1 cellular context compared by ENCODE assay signal in the genomic region with DNA sequence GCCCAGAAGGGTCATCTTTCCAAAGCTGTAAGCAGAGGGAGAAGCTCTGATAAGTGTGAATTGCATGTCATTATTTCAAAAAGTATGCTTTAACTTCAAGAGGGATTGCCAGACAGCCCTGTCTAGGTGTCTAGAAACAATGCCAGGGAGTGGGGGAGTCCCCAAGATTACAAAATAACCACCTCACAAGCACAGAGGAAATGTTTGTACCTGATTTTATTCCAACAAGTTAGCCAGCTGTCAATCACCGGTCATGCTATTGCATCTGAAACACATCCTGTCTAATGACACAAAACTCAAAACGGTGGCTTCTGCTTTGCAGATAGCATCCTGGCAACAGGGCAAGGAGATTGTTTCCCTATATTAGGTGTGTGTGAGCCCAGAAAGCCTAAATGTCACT.
TF ChIP-seq lines count a peak whose summit lies in the region.

No MANE protein-coding gene starts in this region.

TF ChIP-seq in HepG2, 621 proteins besides CTCF, POLR2A, EP300 and RAD21:
- TF ChIP-seq, protein P1, sequence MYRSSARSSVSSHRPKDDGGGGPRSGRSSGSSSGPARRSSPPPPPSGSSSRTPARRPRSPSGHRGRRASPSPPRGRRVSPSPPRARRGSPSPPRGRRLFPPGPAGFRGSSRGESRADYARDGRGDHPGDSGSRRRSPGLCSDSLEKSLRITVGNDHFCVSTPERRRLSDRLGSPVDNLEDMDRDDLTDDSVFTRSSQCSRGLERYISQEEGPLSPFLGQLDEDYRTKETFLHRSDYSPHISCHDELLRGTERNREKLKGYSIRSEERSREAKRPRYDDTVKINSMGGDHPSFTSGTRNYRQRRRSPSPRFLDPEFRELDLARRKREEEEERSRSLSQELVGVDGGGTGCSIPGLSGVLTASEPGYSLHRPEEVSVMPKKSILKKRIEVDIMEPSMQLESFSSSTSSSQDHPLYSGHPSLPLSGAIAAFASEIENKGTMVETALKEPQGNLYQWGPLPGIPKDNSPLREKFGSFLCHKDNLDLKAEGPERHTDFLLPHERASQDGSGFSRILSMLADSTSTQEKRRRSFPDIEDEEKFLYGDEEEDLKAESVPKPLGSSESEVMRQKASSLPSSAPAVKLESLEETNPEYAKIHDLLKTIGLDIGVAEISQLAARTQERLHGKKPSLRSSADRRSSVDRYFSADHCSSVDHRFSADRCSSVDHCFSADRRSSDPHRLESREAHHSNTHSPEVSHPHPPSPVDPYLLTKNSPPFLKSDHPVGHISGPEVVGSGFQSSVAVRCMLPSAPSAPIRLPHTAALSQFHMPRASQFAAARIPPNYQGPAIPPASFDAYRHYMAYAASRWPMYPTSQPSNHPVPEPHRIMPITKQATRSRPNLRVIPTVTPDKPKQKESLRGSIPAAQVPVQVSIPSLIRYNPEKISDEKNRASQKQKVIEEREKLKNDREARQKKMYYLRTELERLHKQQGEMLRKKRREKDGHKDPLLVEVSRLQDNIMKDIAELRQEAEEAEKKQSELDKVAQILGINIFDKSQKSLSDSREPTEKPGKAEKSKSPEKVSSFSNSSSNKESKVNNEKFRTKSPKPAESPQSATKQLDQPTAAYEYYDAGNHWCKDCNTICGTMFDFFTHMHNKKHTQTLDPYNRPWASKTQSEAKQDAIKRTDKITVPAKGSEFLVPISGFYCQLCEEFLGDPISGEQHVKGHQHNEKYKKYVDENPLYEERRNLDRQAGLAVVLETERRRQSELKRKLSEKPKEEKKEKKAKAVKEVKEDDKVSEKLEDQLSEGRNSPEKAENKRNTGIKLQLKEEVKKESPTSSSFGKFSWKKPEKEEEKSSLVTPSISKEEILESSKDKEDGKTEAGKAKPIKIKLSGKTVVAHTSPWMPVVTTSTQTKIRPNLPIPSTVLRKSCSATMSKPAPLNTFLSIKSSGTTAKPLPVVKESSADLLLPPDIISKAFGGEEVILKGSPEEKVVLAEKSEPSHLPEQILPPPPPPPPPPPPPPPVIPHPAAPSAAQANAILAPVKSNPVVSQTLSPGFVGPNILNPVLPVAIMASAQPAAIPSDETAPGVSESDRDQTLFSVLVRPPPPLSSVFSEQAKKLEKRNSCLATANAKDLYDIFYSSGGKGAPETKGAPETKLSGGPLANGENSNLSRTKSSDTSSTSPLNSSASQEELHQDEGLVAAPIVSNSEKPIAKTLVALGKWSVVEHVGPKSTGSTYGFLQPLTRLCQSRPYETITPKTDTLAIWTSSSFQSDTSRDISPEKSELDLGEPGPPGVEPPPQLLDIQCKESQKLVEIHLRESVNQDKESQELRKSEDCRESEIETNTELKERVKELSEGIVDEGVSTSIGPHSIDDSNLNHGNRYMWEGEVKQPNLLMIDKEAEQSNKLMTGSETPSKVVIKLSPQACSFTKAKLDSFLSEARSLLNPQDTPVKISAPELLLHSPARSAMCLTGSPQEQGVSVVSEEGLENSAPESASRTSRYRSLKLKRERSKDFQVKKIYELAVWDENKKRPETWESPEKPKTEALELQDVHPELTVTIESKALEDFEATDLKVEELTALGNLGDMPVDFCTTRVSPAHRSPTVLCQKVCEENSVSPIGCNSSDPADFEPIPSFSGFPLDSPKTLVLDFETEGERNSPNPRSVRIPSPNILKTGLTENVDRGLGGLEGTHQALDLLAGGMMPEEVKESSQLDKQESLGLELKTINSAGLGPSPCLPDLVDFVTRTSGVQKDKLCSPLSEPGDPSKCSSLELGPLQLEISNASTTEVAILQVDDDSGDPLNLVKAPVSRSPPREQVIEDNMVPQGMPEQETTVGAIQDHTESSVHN (CRISPR knock-in tag; IDR thresholded peaks at IDR 0.05): no peak
- TF ChIP-seq, protein P2, sequence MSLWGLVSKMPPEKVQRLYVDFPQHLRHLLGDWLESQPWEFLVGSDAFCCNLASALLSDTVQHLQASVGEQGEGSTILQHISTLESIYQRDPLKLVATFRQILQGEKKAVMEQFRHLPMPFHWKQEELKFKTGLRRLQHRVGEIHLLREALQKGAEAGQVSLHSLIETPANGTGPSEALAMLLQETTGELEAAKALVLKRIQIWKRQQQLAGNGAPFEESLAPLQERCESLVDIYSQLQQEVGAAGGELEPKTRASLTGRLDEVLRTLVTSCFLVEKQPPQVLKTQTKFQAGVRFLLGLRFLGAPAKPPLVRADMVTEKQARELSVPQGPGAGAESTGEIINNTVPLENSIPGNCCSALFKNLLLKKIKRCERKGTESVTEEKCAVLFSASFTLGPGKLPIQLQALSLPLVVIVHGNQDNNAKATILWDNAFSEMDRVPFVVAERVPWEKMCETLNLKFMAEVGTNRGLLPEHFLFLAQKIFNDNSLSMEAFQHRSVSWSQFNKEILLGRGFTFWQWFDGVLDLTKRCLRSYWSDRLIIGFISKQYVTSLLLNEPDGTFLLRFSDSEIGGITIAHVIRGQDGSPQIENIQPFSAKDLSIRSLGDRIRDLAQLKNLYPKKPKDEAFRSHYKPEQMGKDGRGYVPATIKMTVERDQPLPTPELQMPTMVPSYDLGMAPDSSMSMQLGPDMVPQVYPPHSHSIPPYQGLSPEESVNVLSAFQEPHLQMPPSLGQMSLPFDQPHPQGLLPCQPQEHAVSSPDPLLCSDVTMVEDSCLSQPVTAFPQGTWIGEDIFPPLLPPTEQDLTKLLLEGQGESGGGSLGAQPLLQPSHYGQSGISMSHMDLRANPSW (CRISPR knock-in tag; IDR thresholded peaks at IDR 0.05; ENCODE audit: borderline replicate concordance): no peak
- TF ChIP-seq SP4 (CRISPR knock-in tag; IDR thresholded peaks at IDR 0.05) (no peak), ZNF652 (CRISPR knock-in tag; IDR thresholded peaks at IDR 0.05; ENCODE audit: borderline replicate concordance, low read depth) (no peak), ZNF234 (CRISPR knock-in tag; conservative IDR thresholded peaks at IDR 0.05) (no peak), PTBP1 (IDR thresholded peaks at IDR 0.05; ENCODE audit: low read depth, low read length, poor library complexity, severe bottlenecking) (no peak), MIER3 (CRISPR knock-in tag; IDR thresholded peaks at IDR 0.05; ENCODE audit: borderline replicate concordance) (no peak), PHB2 (IDR thresholded peaks at IDR 0.05; ENCODE audit: partially characterized antibody) (no peak), THAP11 (CRISPR knock-in tag; IDR thresholded peaks at IDR 0.05) (no peak), MTF1 (CRISPR knock-in tag; IDR thresholded peaks at IDR 0.05) (no peak), CBFB (CRISPR knock-in tag; IDR thresholded peaks at IDR 0.05) (no peak), RBM22 (optimal IDR thresholded peaks at IDR 0.05; ENCODE audit: low read length) (no peak), ZFX (CRISPR knock-in tag; IDR thresholded peaks at IDR 0.05; ENCODE audit: low read depth) (no peak)
- TF ChIP-seq, protein P3, sequence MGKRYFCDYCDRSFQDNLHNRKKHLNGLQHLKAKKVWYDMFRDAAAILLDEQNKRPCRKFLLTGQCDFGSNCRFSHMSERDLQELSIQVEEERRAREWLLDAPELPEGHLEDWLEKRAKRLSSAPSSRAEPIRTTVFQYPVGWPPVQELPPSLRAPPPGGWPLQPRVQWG (CRISPR knock-in tag; IDR thresholded peaks at IDR 0.05; ENCODE audit: borderline replicate concordance, low read depth): no peak
- TF ChIP-seq, protein P4, sequence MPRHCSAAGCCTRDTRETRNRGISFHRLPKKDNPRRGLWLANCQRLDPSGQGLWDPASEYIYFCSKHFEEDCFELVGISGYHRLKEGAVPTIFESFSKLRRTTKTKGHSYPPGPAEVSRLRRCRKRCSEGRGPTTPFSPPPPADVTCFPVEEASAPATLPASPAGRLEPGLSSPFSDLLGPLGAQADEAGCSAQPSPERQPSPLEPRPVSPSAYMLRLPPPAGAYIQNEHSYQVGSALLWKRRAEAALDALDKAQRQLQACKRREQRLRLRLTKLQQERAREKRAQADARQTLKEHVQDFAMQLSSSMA (CRISPR knock-in tag; IDR thresholded peaks at IDR 0.05): no peak
